16 cellular contexts compared by ENCODE assay signal in genomic region chr5:144191461-144191860, GRCh38. TPM values are rescaled to one million over a fixed set of nuclear protein-coding genes. Genes with fewer than 3 reads are reported as not detected.
DNase-seq lines count a peak whose midpoint lies in the region; ATAC-seq, FAIRE-seq and TF ChIP-seq lines count a peak whose summit lies in the region.
"Had no signal": no experiment of that assay in that cellular context is flagged by ENCODE, and none has a peak within 500 bp of the region (broad histone marks: within the 10 kb centered on the region; RNA-seq: fewer than 3 reads in every experiment).

No MANE protein-coding gene starts in this region.

- peak overlapping the region in 1 of 3 donors; percentile 94 for H3K27ac Mint-ChIP-seq in CD4-positive, CD25-positive, alpha-beta regulatory T cell
- H3K27ac Mint-ChIP-seq: activated naive CD8-positive, alpha-beta T cell treated with anti-CD3 and anti-CD28 coated beads, Interleukin-2, amount 10 ng/mL, durations not matched to agents 7 days and 5 days; endodermal cell; natural killer cell treated with Interleukin-12 subunit alpha and Interleukin-12 subunit beta and Interleukin-15 and Interleukin-18, amount 100 ng/mL, for 72 hours had no signal

- H2AFZ ChIP-seq in endothelial cell of umbilical vein (ENCODE audit: low read depth, low read length) = peak overlapping the region; percentile 31

- intact Hi-C loops in endothelial cell of umbilical vein (cut with micrococcal nuclease) = loop anchor here (2.0 to 10.0 kb wide), 8 partner anchors 204 to 1477 kb away; no protein-coding TSS in a partner anchor

- no peak for TF ChIP-seq EP300 in A549 (IDR thresholded peaks at IDR 0.05)

- H3K9me3 Mint-ChIP-seq in CD4-positive, CD25-positive, alpha-beta regulatory T cell = no peaks in the 10 kb centered on the region
- H3K9me3 Mint-ChIP-seq: activated naive CD8-positive, alpha-beta T cell treated with anti-CD3 and anti-CD28 coated beads, Interleukin-2, amount 10 ng/mL, durations not matched to agents 7 days and 5 days; endodermal cell; natural killer cell treated with Interleukin-12 subunit alpha and Interleukin-12 subunit beta and Interleukin-15 and Interleukin-18, amount 100 ng/mL, for 72 hours had no signal

- no peak for FAIRE-seq in A549 (lab: Jason Lieb, UNC)
- no peak for FAIRE-seq in endothelial cell of umbilical vein (lab: Jason Lieb, UNC)
- FAIRE-seq: frontal cortex had no signal

- POLR2A ChIA-PET in A549 (lab: Yijun Ruan, JAX) (interaction anchor here (0.7 kb wide), 1 partner anchor 951 kb away, joined by 3 read pairs; no protein-coding TSS in a partner anchor), endothelial cell of umbilical vein (lab: Charles Lee) (interaction anchor here (0.6 kb wide), 1 partner anchor 13 kb away, joined by 3 read pairs; no protein-coding TSS in a partner anchor), RWPE1 (lab: Yijun Ruan, JAX; ENCODE audit: low non-redundant PET) (no interaction called here)

- TF ChIP-seq POLR2A in A549 (IDR thresholded peaks at IDR 0.05; ENCODE audit: low read length) (no peak), endothelial cell of umbilical vein (IDR thresholded peaks at IDR 0.05; ENCODE audit: low read depth, low read length) (no peak), Peyer's patch (IDR thresholded peaks at IDR 0.05) (no peak)

- dilution Hi-C loops in endothelial cell of umbilical vein (cut with MboI; ENCODE audit: extremely low pct_ligation_motif_present, low sequenced_read_pairs) = no loop called here

- H3K4me1 Mint-ChIP-seq in CD4-positive, CD25-positive, alpha-beta regulatory T cell = peaks cover 0 to 41% (median 31%) of the 10 kb centered on the region in 4 donors

- H3K9ac ChIP-seq in endothelial cell of umbilical vein (replicated peaks; ENCODE audit: extremely low read depth, insufficient read depth, low read length) = peak overlapping the region; percentile 62

- H3K4me1 ChIP-seq in A549 = peaks cover 69% of the 10 kb centered on the region
- H3K4me1 ChIP-seq in CD4-positive, CD25-positive, alpha-beta regulatory T cell (ENCODE audit: control insufficient read depth, insufficient read depth, low read length, poor library complexity, severe bottlenecking) = peaks cover 56% of the 10 kb centered on the region
- peaks cover 48% of the 10 kb centered on the region for H3K4me1 ChIP-seq in endothelial cell of umbilical vein (ENCODE audit: control insufficient read depth, extremely low read depth, insufficient read depth, low read length)
- peaks cover 0 to 29% (median 10%) of the 10 kb centered on the region in 4 donors for H3K4me1 ChIP-seq in Peyer's patch

- no peaks in the 10 kb centered on the region for H3K79me2 ChIP-seq in endothelial cell of umbilical vein (ENCODE audit: control insufficient read depth, insufficient read depth, low read length)

- H3K4me3 ChIP-seq in A549 (no peak overlapping the region), endothelial cell of umbilical vein (replicated peaks in 1 of 3; ENCODE audit: insufficient read depth in 1 of 3, low read depth in 1 of 3, low read length in 3 of 3) (no peak overlapping the region), Peyer's patch (no peak overlapping the region)
- H3K4me3 ChIP-seq in CD4-positive, CD25-positive, alpha-beta regulatory T cell (ENCODE audit: low read depth, low read length) = peak overlapping the region; percentile 79

- no peak for TF ChIP-seq RAD21 in A549 (conservative IDR thresholded peaks at IDR 0.05 in 1 of 2, IDR thresholded peaks at IDR 0.05 in 1 of 2)

- ATAC-seq in A549 (no peak), esophagus mucosa (no peak)
- no peak for ATAC-seq in CD4-positive, CD25-positive, alpha-beta regulatory T cell (ENCODE audit: low read depth in 2 of 2)

- no peak for DNase-seq in A549 (ENCODE audit: low read depth in 1 of 2, low spot score in 1 of 2)
- DNase-seq in CD4-positive, CD25-positive, alpha-beta regulatory T cell = no peak
- DNase-seq in NCI-H226 = peak; percentile 10
- DNase-seq in endothelial cell of umbilical vein (ENCODE audit: low read depth, low spot score) = no peak
- no peak for DNase-seq in RWPE1 (ENCODE audit: low spot score)
- DNase-seq in NCI-H2196 (lab: John Stamatoyannopoulos, UW; ENCODE audit: unreplicated experiment) = no peak
- no peak for DNase-seq in Peyer's patch
- DNase-seq: activated CD8-positive, alpha-beta memory T cell treated with anti-CD3 and anti-CD28 coated beads, Interleukin-2, amount 50 U/mL, for 4 hours; activated naive CD8-positive, alpha-beta T cell treated with anti-CD3 and anti-CD28 coated beads, Interleukin-2, amount 10 ng/mL, durations not matched to agents 7 days and 5 days; caudate nucleus; endodermal cell had no signal

- H3K4me3 Mint-ChIP-seq in CD4-positive, CD25-positive, alpha-beta regulatory T cell = peak overlapping the region in 2 of 4 donors; percentile 17 to 76
- H3K4me3 Mint-ChIP-seq: activated naive CD8-positive, alpha-beta T cell treated with anti-CD3 and anti-CD28 coated beads, Interleukin-2, amount 10 ng/mL, durations not matched to agents 7 days and 5 days; endodermal cell; natural killer cell treated with Interleukin-12 subunit alpha and Interleukin-12 subunit beta and Interleukin-15 and Interleukin-18, amount 100 ng/mL, for 72 hours had no signal

- WGBS in A549 (ENCODE audit: missing lambda C conversion rate) = 64% methylated on average over 3 of the region's 3 CpGs

- no peaks in the 10 kb centered on the region for H3K36me3 Mint-ChIP-seq in CD4-positive, CD25-positive, alpha-beta regulatory T cell
- H3K36me3 Mint-ChIP-seq: activated naive CD8-positive, alpha-beta T cell treated with anti-CD3 and anti-CD28 coated beads, Interleukin-2, amount 10 ng/mL, durations not matched to agents 7 days and 5 days; natural killer cell treated with Interleukin-12 subunit alpha and Interleukin-12 subunit beta and Interleukin-15 and Interleukin-18, amount 100 ng/mL, for 72 hours had no signal

- no peak for TF ChIP-seq CTCF in A549 (IDR thresholded peaks at IDR 0.05)
- no peak for TF ChIP-seq CTCF in endothelial cell of umbilical vein (IDR thresholded peaks at IDR 0.05; ENCODE audit: extremely low read depth in 1 of 2, insufficient read depth in 1 of 2, low read depth in 1 of 2, low read length in 2 of 2)
- TF ChIP-seq CTCF in RWPE1 (conservative IDR thresholded peaks at IDR 0.05; ENCODE audit: low read depth) = no peak
- no peak for TF ChIP-seq CTCF in Peyer's patch (IDR thresholded peaks at IDR 0.05)

- no peaks in the 10 kb centered on the region for H3K9me3 ChIP-seq in A549
- no peaks in the 10 kb centered on the region for H3K9me3 ChIP-seq in CD4-positive, CD25-positive, alpha-beta regulatory T cell (ENCODE audit: control insufficient read depth in 2 of 2, low read length in 2 of 2)
- no peaks in the 10 kb centered on the region for H3K9me3 ChIP-seq in endothelial cell of umbilical vein (replicated peaks; ENCODE audit: control insufficient read depth, insufficient read depth, low read length)
- H3K9me3 ChIP-seq in Peyer's patch = no peaks in the 10 kb centered on the region

- no peaks in the 10 kb centered on the region for H4K20me1 ChIP-seq in endothelial cell of umbilical vein (replicated peaks; ENCODE audit: control insufficient read depth, extremely low read depth, insufficient read depth, low read length)

- no TSS peak for BruUV-seq in endothelial cell of umbilical vein (replicated peaks; lab: Mats Ljungman, UMichigan)

- no peaks in the 10 kb centered on the region for H3K36me3 ChIP-seq in CD4-positive, CD25-positive, alpha-beta regulatory T cell (ENCODE audit: control insufficient read depth, insufficient read depth, low read length)
- H3K36me3 ChIP-seq in endothelial cell of umbilical vein (ENCODE audit: control insufficient read depth in 2 of 2, extremely low read depth in 1 of 2, insufficient read depth in 2 of 2, low read length in 2 of 2) = no peaks in the 10 kb centered on the region
- no peaks in the 10 kb centered on the region for H3K36me3 ChIP-seq in Peyer's patch

- H3K4me2 ChIP-seq in A549 (peak overlapping the region; percentile 60), endothelial cell of umbilical vein (ENCODE audit: insufficient read depth, low read length) (peak overlapping the region; percentile 45)

- no peaks in the 10 kb centered on the region for H3K27me3 ChIP-seq in CD4-positive, CD25-positive, alpha-beta regulatory T cell (ENCODE audit: control insufficient read depth, insufficient read depth, low read length)
- H3K27me3 ChIP-seq in endothelial cell of umbilical vein (ENCODE audit: control insufficient read depth in 2 of 2, insufficient read depth in 2 of 2, low read length in 2 of 2) (no peaks in the 10 kb centered on the region), Peyer's patch (no peaks in the 10 kb centered on the region)

- H3K27ac ChIP-seq in A549 (peak overlapping the region; percentile 67 to 80), endothelial cell of umbilical vein (ENCODE audit: insufficient read depth, low read depth, low read length) (peak overlapping the region; percentile 88), RWPE1 (no peak overlapping the region), Peyer's patch (peak overlapping the region in 2 of 4 donors; percentile 21 to 67)
- peak overlapping the region; percentile 88 for H3K27ac ChIP-seq in CD4-positive, CD25-positive, alpha-beta regulatory T cell (ENCODE audit: insufficient read depth, low read length, poor library complexity, severe bottlenecking)

- CTCF ChIA-PET in A549 (lab: Yijun Ruan, JAX) = interaction anchor here (0.6 to 5.3 kb wide), 15 partner anchors 9 to 1474 kb away, joined by 3 to 29 read pairs (median 3); partner anchors contain the start of genes KCTD16 and YIPF5
- CTCF ChIA-PET in endothelial cell of umbilical vein (lab: Charles Lee) = interaction anchor here (0.6 to 2.5 kb wide), 6 partner anchors 13 to 1746 kb away, joined by 3 to 15 read pairs (median 3); partner anchors contain the start of genes KCTD16 and YIPF5
- CTCF ChIA-PET in RWPE1 (lab: Yijun Ruan, JAX) = interaction anchor here (0.6 to 0.7 kb wide), 2 partner anchors 101 to 899 kb away, joined by 3 to 4 read pairs; no protein-coding TSS in a partner anchor

- no peaks in the 10 kb centered on the region for H3K27me3 Mint-ChIP-seq in CD4-positive, CD25-positive, alpha-beta regulatory T cell
- H3K27me3 Mint-ChIP-seq: activated naive CD8-positive, alpha-beta T cell treated with anti-CD3 and anti-CD28 coated beads, Interleukin-2, amount 10 ng/mL, durations not matched to agents 7 days and 5 days had no signal

- H3K9me1 ChIP-seq in endothelial cell of umbilical vein (replicated peaks; ENCODE audit: control insufficient read depth, extremely low read depth, insufficient read depth, low read length) = no peaks in the 10 kb centered on the region

RNA-seq across cellular contexts. Expression of gene KCTD16, which starts 20.8 kb away (rescaled TPM):
- 0.32 and 0.48 TPM in 2 replicates for polyA plus RNA-seq in A549 (2011; rRNA removed)
- 0.06 and 0.11 TPM in 2 replicates for polyA plus RNA-seq in A549 (2012; cell fraction: cytosol; rRNA removed)
- 0.05 and 0.15 TPM in 2 replicates for polyA plus RNA-seq in A549 (2012; cell fraction: nucleus; rRNA removed)
- 0.10 to 0.17 TPM (median 0.15 TPM) in 3 replicates for polyA plus RNA-seq in A549 (2017; fragmentation: RNase III; extraction: RNeasy Plus Mini Kit Qiagen cat#74134 plus additional on column Dnase treatment)
- polyA minus RNA-seq in A549 (2011; rRNA and poly(A)+ RNA removed) = 1.3 and 1.5 TPM in 2 replicates
- total RNA-seq in CD4-positive, CD25-positive, alpha-beta regulatory T cell = not detected
- polyA plus RNA-seq in CD4-positive, CD25-positive, alpha-beta regulatory T cell = under 1 TPM in 1 of 4 donors, not detected in 3; 0.44 TPM
- total RNA-seq in endothelial cell of umbilical vein = 0.30 and 0.49 TPM in 2 replicates
- 0.13 and 0.21 TPM in 2 replicates for polyA plus RNA-seq in endothelial cell of umbilical vein
- polyA plus RNA-seq in endothelial cell of umbilical vein (2011; cell fraction: cytosol; rRNA removed) = 0.14 and 0.25 TPM in 2 replicates
- polyA plus RNA-seq in endothelial cell of umbilical vein (2011; cell fraction: nucleus; rRNA removed) = 0.55 and 0.76 TPM in 2 replicates
- 0.52 and 0.83 TPM in 2 replicates for polyA plus RNA-seq in endothelial cell of umbilical vein (2012)
- polyA minus RNA-seq in endothelial cell of umbilical vein = 1.3 and 2.0 TPM in 2 replicates
- not detected for polyA minus RNA-seq in endothelial cell of umbilical vein (2011; cell fraction: cytosol; rRNA and poly(A)+ RNA removed)
- polyA minus RNA-seq in endothelial cell of umbilical vein (2011; cell fraction: nucleus; rRNA and poly(A)+ RNA removed) = 3.7 and 4.2 TPM in 2 replicates
- total RNA-seq in esophagus mucosa = not detected
- total RNA-seq in Peyer's patch = 1 to 10 TPM in 1 of 4 donors, under 1 TPM in 3; under 0.01 to 1.7 (median 0.18) TPM
- total RNA-seq: lower leg skin; natural killer cell treated with Interleukin-12 subunit alpha and Interleukin-12 subunit beta and Interleukin-15 and Interleukin-18, amount 100 ng/mL, for 72 hours; T-helper 1 cell treated with Interleukin-12 subunit alpha and Interleukin-12 subunit beta and Interleukin-4 antibody, amounts not matched to agents 30 ng/mL and 1 ng/mL, for 36 hours had no signal

RNA-seq across cellular contexts. Expression of gene YIPF5, which starts 21.0 kb away (rescaled TPM):
- polyA plus RNA-seq in A549 (2011; rRNA removed) = 73.8 and 80.2 TPM in 2 replicates
- 22.6 and 29.1 TPM in 2 replicates for polyA plus RNA-seq in A549 (2012; cell fraction: cytosol; rRNA removed)
- polyA plus RNA-seq in A549 (2012; cell fraction: nucleus; rRNA removed) = 16.2 and 24.7 TPM in 2 replicates
- 54.9 to 59.2 TPM (median 57.8 TPM) in 3 replicates for polyA plus RNA-seq in A549 (2017; fragmentation: RNase III; extraction: RNeasy Plus Mini Kit Qiagen cat#74134 plus additional on column Dnase treatment)
- polyA minus RNA-seq in A549 (2011; rRNA and poly(A)+ RNA removed) = 68.0 and 86.0 TPM in 2 replicates
- 45.4 TPM for total RNA-seq in CD4-positive, CD25-positive, alpha-beta regulatory T cell
- 100 to 1,000 TPM in 1 of 4 donors, 10 to 100 TPM in 3; 63.6 to 104 (median 75.8) TPM for polyA plus RNA-seq in CD4-positive, CD25-positive, alpha-beta regulatory T cell
- total RNA-seq in endothelial cell of umbilical vein = 73.7 and 90.0 TPM in 2 replicates
- 78.7 and 82.7 TPM in 2 replicates for polyA plus RNA-seq in endothelial cell of umbilical vein
- polyA plus RNA-seq in endothelial cell of umbilical vein (2011; cell fraction: cytosol; rRNA removed) = 66.0 and 69.5 TPM in 2 replicates
- polyA plus RNA-seq in endothelial cell of umbilical vein (2011; cell fraction: nucleus; rRNA removed) = 42.0 and 58.0 TPM in 2 replicates
- 106 and 124 TPM in 2 replicates for polyA plus RNA-seq in endothelial cell of umbilical vein (2012)
- polyA minus RNA-seq in endothelial cell of umbilical vein = 136 and 172 TPM in 2 replicates
- 24.1 TPM for polyA minus RNA-seq in endothelial cell of umbilical vein (2011; cell fraction: cytosol; rRNA and poly(A)+ RNA removed)
- 56.3 and 60.3 TPM in 2 replicates for polyA minus RNA-seq in endothelial cell of umbilical vein (2011; cell fraction: nucleus; rRNA and poly(A)+ RNA removed)
- total RNA-seq in esophagus mucosa = 28.8 TPM
- total RNA-seq in Peyer's patch = 10 to 100 TPM; 22.3 to 47.6 (median 34.9) TPM
